In the genomic region with DNA sequence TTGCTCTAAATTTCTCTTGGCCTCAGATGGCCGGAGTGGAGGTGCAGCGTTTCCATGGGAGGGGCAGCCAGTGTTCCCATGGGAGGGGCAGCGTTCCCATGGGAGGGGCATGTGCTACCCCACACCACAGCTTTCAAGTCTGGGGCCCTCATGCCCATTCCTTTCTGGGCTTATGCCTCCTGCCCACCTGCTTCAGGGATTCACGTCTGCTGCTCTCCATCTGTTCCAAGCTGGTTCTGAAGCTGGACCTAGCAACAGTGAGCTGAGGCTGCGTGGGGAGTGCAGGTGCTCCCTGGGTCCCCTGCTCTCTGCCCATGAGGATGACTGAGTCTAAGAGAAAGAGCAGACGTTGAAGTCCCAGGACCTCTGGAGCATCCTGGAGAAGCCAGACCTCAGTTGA, we compare ENCODE assay signal across 23 cellular contexts.
DNase-seq lines count a peak whose midpoint lies in the region; ATAC-seq and TF ChIP-seq lines count a peak whose summit lies in the region.
"Had no signal": no experiment of that assay in that cellular context is flagged by ENCODE, and none has a peak within 500 bp of the region (broad histone marks: within the 10 kb centered on the region; RNA-seq: fewer than 3 reads in every experiment).

No MANE protein-coding gene starts in this region.

- H3K27me3 Mint-ChIP-seq in osteocyte (ENCODE audit: unreplicated experiment): no peaks in the 10 kb centered on the region

- no peak overlapping the region for H3K9ac ChIP-seq in HUES48 (ENCODE audit: low read depth, low read length)

- H3K4me1 ChIP-seq in HUES48 (ENCODE audit: control insufficient read depth, insufficient read depth, low read length): peaks cover 8% of the 10 kb centered on the region
- H3K4me1 ChIP-seq: A549, Caco-2 had no signal

- DNase-seq in DMS 273 (lab: John Stamatoyannopoulos, UW; ENCODE audit: unreplicated experiment) (peak; percentile 82), osteocyte (ENCODE audit: extremely low spot score, unreplicated experiment) (peak; percentile 72), NCI-H2196 (lab: John Stamatoyannopoulos, UW; ENCODE audit: unreplicated experiment) (no peak), Right ventricle myocardium superior (no peak)
- DNase-seq in activated CD8-positive, alpha-beta memory T cell treated with anti-CD3 and anti-CD28 coated beads, Interleukin-2, amount 50 U/mL, for 48 hours: no peak
- DNase-seq: AML-193; Caco-2; CD8-positive, alpha-beta T cell; DMS79 treated with DMSO at 0.1 percent for 48 hours; KG1; MG63; NCI-H1105 treated with DMSO at 0.1 percent for 48 hours; NCI-H146; NCI-H2029 treated with DMSO at 0.1 percent for 48 hours; NCI-H345; NCI-H526; RPMI8226; SHP77 treated with DMSO at 0.1 percent for 48 hours had no signal

- peaks cover 24% of the 10 kb centered on the region for H3K4me1 Mint-ChIP-seq in osteocyte (ENCODE audit: unreplicated experiment)

- H3K4me3 ChIP-seq in HUES48 (ENCODE audit: low read depth, low read length): no peak overlapping the region
- H3K4me3 ChIP-seq: A549, MG63, SK-N-MC had no signal

- ATAC-seq in Right ventricle myocardium superior (ENCODE audit: poor library complexity): no peak
- ATAC-seq: CD8-positive, alpha-beta T cell had no signal

- H3K36me3 Mint-ChIP-seq in osteocyte (ENCODE audit: unreplicated experiment): no peaks in the 10 kb centered on the region
- H3K36me3 Mint-ChIP-seq: CD8-positive, alpha-beta T cell had no signal

- H3K4me3 Mint-ChIP-seq in osteocyte (ENCODE audit: unreplicated experiment): no peak overlapping the region
- H3K4me3 Mint-ChIP-seq: CD8-positive, alpha-beta T cell had no signal

- no peak for TF ChIP-seq CTCF in osteocyte (IDR thresholded peaks at IDR 0.05)

- intact Hi-C loops in Right ventricle myocardium superior (cut with DNase I): no loop called here

- no peaks in the 10 kb centered on the region for H3K27me3 ChIP-seq in HUES48 (ENCODE audit: control insufficient read depth, insufficient read depth, low read length)
- H3K27me3 ChIP-seq: MG63 had no signal

- 0 out of 2 replicates have a peak, but pooled peaks cover 2% of the 10 kb centered on the region for H3K9me3 ChIP-seq in HUES48 (ENCODE audit: control insufficient read depth, insufficient read depth, low read length)
- H3K9me3 ChIP-seq: Caco-2, MG63 had no signal

- no peaks in the 10 kb centered on the region for H3K36me3 ChIP-seq in HUES48 (ENCODE audit: control insufficient read depth, insufficient read depth, low read length)
- H3K36me3 ChIP-seq: MG63 had no signal

- H3K27ac Mint-ChIP-seq in osteocyte (ENCODE audit: unreplicated experiment): no peak overlapping the region
- H3K27ac Mint-ChIP-seq: CD8-positive, alpha-beta T cell had no signal

- H3K9me3 Mint-ChIP-seq in osteocyte (ENCODE audit: unreplicated experiment): peaks cover 4% of the 10 kb centered on the region
- H3K9me3 Mint-ChIP-seq: CD8-positive, alpha-beta T cell had no signal

- H3K27ac ChIP-seq in HUES48 (ENCODE audit: low read depth, low read length): peak overlapping the region; percentile 85
- H3K27ac ChIP-seq in angular gyrus (ENCODE audit: low read depth, low read length): peak overlapping the region; percentile 20
- H3K27ac ChIP-seq: A549, C4-2B, SK-N-MC had no signal

Comparison
In these comparisons a context has a peak if more than half of its experiments do, and no peak if none do; other contexts are left out.
1. DNase-seq: peak in DMS 273 (single experiment) and osteocyte (single experiment); none in activated CD8-positive, alpha-beta memory T cell treated with anti-CD3 and anti-CD28 coated beads, Interleukin-2, amount 50 U/mL, for 48 hours (single experiment), NCI-H2196 (single experiment) and Right ventricle myocardium superior (single experiment).